ENCODE assay signal across 9 cellular contexts in the genomic region with DNA sequence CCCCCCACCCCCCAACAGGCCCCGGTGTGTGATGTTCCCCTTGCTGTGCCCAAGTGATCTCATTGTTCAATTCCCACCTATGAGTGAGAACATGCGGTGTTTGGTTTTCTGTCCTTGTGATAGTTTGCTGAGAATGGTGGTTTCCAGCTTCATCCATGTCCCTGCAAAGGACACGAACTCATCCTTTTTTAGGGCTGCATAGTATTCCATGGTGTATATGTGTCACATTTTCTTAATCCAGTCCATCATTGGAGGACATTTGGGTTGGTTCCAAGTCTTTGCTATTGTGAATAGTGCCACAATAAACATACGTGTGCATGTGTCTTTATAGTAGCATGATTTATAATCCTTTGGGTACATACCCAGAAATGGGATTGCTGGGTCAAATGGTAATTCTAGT. TPM values are rescaled to one million over a fixed set of nuclear protein-coding genes. Genes with fewer than 3 reads are reported as not detected.
"Had no signal": no experiment of that assay in that cellular context is flagged by ENCODE, and none has a peak within 500 bp of the region (broad histone marks: within the 10 kb centered on the region; RNA-seq: fewer than 3 reads in every experiment).

No MANE protein-coding gene starts in this region.

RNA-seq across cellular contexts. Expression of a gene that starts 27.2 kb away (rescaled TPM):
- total RNA-seq: left ventricle myocardium superior, lower leg skin had no signal
- polyA plus RNA-seq: hepatocyte, immature natural killer cell, keratinocyte had no signal

RNA-seq across cellular contexts. Expression of a gene that starts 38.6 kb away (rescaled TPM):
- total RNA-seq: lung microvascular endothelial cell, mammary epithelial cell, mesothelial cell of epicardium, myocyte had no signal
- polyA plus RNA-seq: keratinocyte, mammary epithelial cell had no signal
